Comparison of ENCODE assay signal across 19 cellular contexts in the genomic region with DNA sequence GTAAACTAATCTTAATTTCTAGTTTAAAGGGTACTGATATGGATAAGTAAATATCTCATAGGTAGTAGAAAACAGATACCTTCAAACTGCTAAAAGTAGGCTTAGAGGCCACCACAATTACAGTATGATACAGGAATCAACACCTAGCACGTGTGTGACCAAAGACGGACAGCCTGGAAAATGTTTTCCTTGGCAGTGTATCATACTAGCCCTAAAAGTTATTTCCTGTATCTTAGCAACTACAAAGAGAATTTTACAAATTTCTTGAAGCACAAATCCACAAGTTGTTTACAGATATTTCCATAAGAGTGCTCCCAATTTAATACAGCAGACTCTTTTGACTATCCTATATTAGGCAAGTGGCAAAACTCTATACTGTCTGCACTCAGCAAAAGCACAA.
DNase-seq lines count a peak whose midpoint lies in the region; ATAC-seq, FAIRE-seq and TF ChIP-seq lines count a peak whose summit lies in the region.
"Had no signal": no experiment of that assay in that cellular context is flagged by ENCODE, and none has a peak within 500 bp of the region (broad histone marks: within the 10 kb centered on the region; RNA-seq: fewer than 3 reads in every experiment).

No MANE protein-coding gene starts in this region.

- H3K4me1 ChIP-seq in liver (ENCODE audit: control insufficient read depth in 4 of 4, insufficient read depth in 4 of 4, low read length in 3 of 4), result peaks cover 16 to 62% (median 35%) of the 10 kb centered on the region in 4 donors
- no peaks in the 10 kb centered on the region for H3K4me1 ChIP-seq in colonic mucosa

- H3K27me3 ChIP-seq in liver (ENCODE audit: control insufficient read depth in 4 of 4, insufficient read depth in 4 of 4, low read length in 3 of 4), result no peaks in the 10 kb centered on the region
- no peaks in the 10 kb centered on the region for H3K27me3 ChIP-seq in colonic mucosa
- H3K27me3 ChIP-seq: SJCRH30 had no signal

- WGBS in liver, result 32% methylated on average over 2 of the region's 2 CpGs

- no peak for DNase-seq in left ventricle myocardium superior
- no peak for DNase-seq in Right ventricle myocardium inferior (ENCODE audit: missing footprints)
- DNase-seq in choroid plexus epithelial cell (ENCODE audit: low read depth), result peak; percentile 65
- DNase-seq in GM12892 (ENCODE audit: insufficient read length), result no peak
- DNase-seq in HPDE6-E6E7 (ENCODE audit: extremely low spot score), result no peak
- no peak for DNase-seq in colonic mucosa
- DNase-seq: 8988T, DND-41, GM23248, HCEC 1CT, NCI-H1436 treated with DMSO at 0.1 percent for 48 hours, NCI-H2029, NCI-H526, PC-9, SJCRH30 had no signal

- no peak overlapping the region for H3K9ac ChIP-seq in liver (ENCODE audit: low read depth in 1 of 2, low read length in 2 of 2)
- no peak overlapping the region for H3K9ac ChIP-seq in colonic mucosa (ENCODE audit: low read depth in 2 of 2, low read length in 2 of 2)
- H3K9ac ChIP-seq: GM23248, KMS-11 had no signal

- TF ChIP-seq CTCF in choroid plexus epithelial cell (conservative IDR thresholded peaks at IDR 0.05; ENCODE audit: low read depth, low read length) (no peak), liver (IDR thresholded peaks at IDR 0.05; ENCODE audit: low read depth, low read length, missing input control) (no peak), colonic mucosa (IDR thresholded peaks at IDR 0.05) (no peak)

- no peak for TF ChIP-seq RAD21 in liver (IDR thresholded peaks at IDR 0.05)

- H3K27ac ChIP-seq in liver (ENCODE audit: low read depth in 1 of 2, low read length in 2 of 2) (peak overlapping the region; percentile 78 to 79), colonic mucosa (no peak overlapping the region)
- H3K27ac ChIP-seq: GM23248, KMS-11, PC-9, RWPE1, SJCRH30 had no signal

- H3K9me3 ChIP-seq in liver (ENCODE audit: control insufficient read depth in 4 of 4, low read length in 3 of 4) (no peaks in the 10 kb centered on the region), colonic mucosa (no peaks in the 10 kb centered on the region)
- H3K9me3 ChIP-seq: SJCRH30 had no signal

- FAIRE-seq in GM12892 (lab: Jason Lieb, UNC), result no peak

- H3K36me3 ChIP-seq in liver (ENCODE audit: control insufficient read depth in 4 of 4, insufficient read depth in 3 of 4, low read depth in 1 of 4, low read length in 3 of 4) (peaks cover 0 to 3% (median 0%) of the 10 kb centered on the region in 4 donors), colonic mucosa (no peaks in the 10 kb centered on the region)
- H3K36me3 ChIP-seq: SJCRH30 had no signal

- intact Hi-C loops in left ventricle myocardium superior (cut with micrococcal nuclease), result no loop called here
- intact Hi-C loops in Right ventricle myocardium inferior (cut with DNase I), result loop anchor here (10.0 kb wide), 1 partner anchor 108 kb away; a partner anchor contains a TSS
- intact Hi-C loops in colonic mucosa (cut with DNase I), result no loop called here

- H3K4me3 ChIP-seq in choroid plexus epithelial cell (ENCODE audit: low read depth, low read length), result no peak overlapping the region
- H3K4me3 ChIP-seq in liver (ENCODE audit: low read depth in 1 of 3, low read length in 3 of 3), result no peak overlapping the region
- H3K4me3 ChIP-seq in colonic mucosa, result no peak overlapping the region
- H3K4me3 ChIP-seq: GM23248, PC-9, SJCRH30 had no signal

- ATAC-seq in left ventricle myocardium superior (peak; percentile 27), Right ventricle myocardium inferior (no peak), HG02970 (IDR thresholded peaks at IDR 0.05; ENCODE audit: low FRiP score, unreplicated experiment) (no peak)

- TF ChIP-seq POLR2A in GM12892 (IDR thresholded peaks at IDR 0.05; ENCODE audit: low read depth, low read length), result no peak

TF ChIP-seq in liver, 16 proteins besides CTCF, POLR2A, EP300 and RAD21:
- no peak for TF ChIP-seq FOXA2 (IDR thresholded peaks at IDR 0.05)
- TF ChIP-seq, protein P1, sequence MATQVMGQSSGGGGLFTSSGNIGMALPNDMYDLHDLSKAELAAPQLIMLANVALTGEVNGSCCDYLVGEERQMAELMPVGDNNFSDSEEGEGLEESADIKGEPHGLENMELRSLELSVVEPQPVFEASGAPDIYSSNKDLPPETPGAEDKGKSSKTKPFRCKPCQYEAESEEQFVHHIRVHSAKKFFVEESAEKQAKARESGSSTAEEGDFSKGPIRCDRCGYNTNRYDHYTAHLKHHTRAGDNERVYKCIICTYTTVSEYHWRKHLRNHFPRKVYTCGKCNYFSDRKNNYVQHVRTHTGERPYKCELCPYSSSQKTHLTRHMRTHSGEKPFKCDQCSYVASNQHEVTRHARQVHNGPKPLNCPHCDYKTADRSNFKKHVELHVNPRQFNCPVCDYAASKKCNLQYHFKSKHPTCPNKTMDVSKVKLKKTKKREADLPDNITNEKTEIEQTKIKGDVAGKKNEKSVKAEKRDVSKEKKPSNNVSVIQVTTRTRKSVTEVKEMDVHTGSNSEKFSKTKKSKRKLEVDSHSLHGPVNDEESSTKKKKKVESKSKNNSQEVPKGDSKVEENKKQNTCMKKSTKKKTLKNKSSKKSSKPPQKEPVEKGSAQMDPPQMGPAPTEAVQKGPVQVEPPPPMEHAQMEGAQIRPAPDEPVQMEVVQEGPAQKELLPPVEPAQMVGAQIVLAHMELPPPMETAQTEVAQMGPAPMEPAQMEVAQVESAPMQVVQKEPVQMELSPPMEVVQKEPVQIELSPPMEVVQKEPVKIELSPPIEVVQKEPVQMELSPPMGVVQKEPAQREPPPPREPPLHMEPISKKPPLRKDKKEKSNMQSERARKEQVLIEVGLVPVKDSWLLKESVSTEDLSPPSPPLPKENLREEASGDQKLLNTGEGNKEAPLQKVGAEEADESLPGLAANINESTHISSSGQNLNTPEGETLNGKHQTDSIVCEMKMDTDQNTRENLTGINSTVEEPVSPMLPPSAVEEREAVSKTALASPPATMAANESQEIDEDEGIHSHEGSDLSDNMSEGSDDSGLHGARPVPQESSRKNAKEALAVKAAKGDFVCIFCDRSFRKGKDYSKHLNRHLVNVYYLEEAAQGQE (IDR thresholded peaks at IDR 0.05), result no peak
- TF ChIP-seq, protein P2, sequence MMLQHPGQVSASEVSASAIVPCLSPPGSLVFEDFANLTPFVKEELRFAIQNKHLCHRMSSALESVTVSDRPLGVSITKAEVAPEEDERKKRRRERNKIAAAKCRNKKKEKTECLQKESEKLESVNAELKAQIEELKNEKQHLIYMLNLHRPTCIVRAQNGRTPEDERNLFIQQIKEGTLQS (IDR thresholded peaks at IDR 0.05), result no peak
- TF ChIP-seq, protein P3, sequence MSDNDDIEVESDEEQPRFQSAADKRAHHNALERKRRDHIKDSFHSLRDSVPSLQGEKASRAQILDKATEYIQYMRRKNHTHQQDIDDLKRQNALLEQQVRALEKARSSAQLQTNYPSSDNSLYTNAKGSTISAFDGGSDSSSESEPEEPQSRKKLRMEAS (IDR thresholded peaks at IDR 0.05), result peak; percentile 23
- no peak for TF ChIP-seq FOXA1 (IDR thresholded peaks at IDR 0.05)
- no peak for TF ChIP-seq YY1 (IDR thresholded peaks at IDR 0.05)
